ENCODE assay signal across 12 cellular contexts in genomic region chr17:83012873-83013778, GRCh38.
DNase-seq lines count a peak whose midpoint lies in the region; ATAC-seq and TF ChIP-seq lines count a peak whose summit lies in the region.
"Had no signal": no experiment of that assay in that cellular context is flagged by ENCODE, and none has a peak within 500 bp of the region (broad histone marks: within the 10 kb centered on the region; RNA-seq: fewer than 3 reads in every experiment).

No MANE protein-coding gene starts in this region.

- TF ChIP-seq POLR2A in transverse colon (IDR thresholded peaks at IDR 0.05): no peak

- peak overlapping the region; percentile 96 for H3K27ac Mint-ChIP-seq in HFFc6

- H3K27me3 ChIP-seq in lung (ENCODE audit: control insufficient read depth, insufficient read depth) (no peaks in the 10 kb centered on the region), transverse colon (no peaks in the 10 kb centered on the region)

- peaks cover 17% of the 10 kb centered on the region for H3K36me3 Mint-ChIP-seq in HFFc6 (ENCODE audit: low read depth)

- H3K27ac ChIP-seq in lung (ENCODE audit: low read depth in 1 of 2, low read length in 1 of 2): no peak overlapping the region
- H3K27ac ChIP-seq in transverse colon: no peak overlapping the region

- peak; percentile 92 for DNase-seq in AG10803 (ENCODE audit: low read depth)
- peak; percentile 92 for DNase-seq in HFFc6
- peak; percentile 36 for DNase-seq in choroid plexus epithelial cell (ENCODE audit: low read depth)
- no peak for DNase-seq in lung (ENCODE audit: low spot score)
- DNase-seq in OCI-M1 (lab: John Stamatoyannopoulos, UW): no peak
- no peak for DNase-seq in transverse colon
- DNase-seq: activated CD4-positive, alpha-beta T cell treated with anti-CD3 and anti-CD28 coated beads for 1 hour; left cardiac atrium; NCI-H146 had no signal

- ATAC-seq in lung (ENCODE audit: insufficient read depth, low FRiP score): peak; percentile 38
- ATAC-seq in GM19395 (IDR thresholded peaks at IDR 0.05; ENCODE audit: unreplicated experiment): no peak
- ATAC-seq in HG03097 (IDR thresholded peaks at IDR 0.05; ENCODE audit: low FRiP score, unreplicated experiment): no peak
- ATAC-seq: left cardiac atrium had no signal

- H3K4me1 Mint-ChIP-seq in HFFc6 (ENCODE audit: low read depth): peaks cover 14% of the 10 kb centered on the region

- intact Hi-C loops in transverse colon (cut with DNase I; ENCODE audit: low total_unique reads): no loop called here

- H3K9me3 ChIP-seq in lung (ENCODE audit: control insufficient read depth in 2 of 2, insufficient read depth in 1 of 2, low read length in 1 of 2): no peaks in the 10 kb centered on the region
- no peaks in the 10 kb centered on the region for H3K9me3 ChIP-seq in transverse colon

- no peaks in the 10 kb centered on the region for H3K9me3 Mint-ChIP-seq in HFFc6

- H3K4me1 ChIP-seq in lung (ENCODE audit: control insufficient read depth in 2 of 2, insufficient read depth in 2 of 2, low read length in 2 of 2): peaks cover 0 to 6% of the 10 kb centered on the region in 2 donors
- no peaks in the 10 kb centered on the region for H3K4me1 ChIP-seq in transverse colon

- TF ChIP-seq EP300 in transverse colon (IDR thresholded peaks at IDR 0.05; ENCODE audit: low read depth): no peak

- no peak for TF ChIP-seq CTCF in AG10803 (conservative IDR thresholded peaks at IDR 0.05; ENCODE audit: low read length)
- TF ChIP-seq CTCF in HFFc6 (IDR thresholded peaks at IDR 0.05): no peak
- no peak for TF ChIP-seq CTCF in choroid plexus epithelial cell (conservative IDR thresholded peaks at IDR 0.05; ENCODE audit: low read depth, low read length)
- no peak for TF ChIP-seq CTCF in lung (IDR thresholded peaks at IDR 0.05; ENCODE audit: control extremely low read depth, extremely low read depth)
- TF ChIP-seq CTCF in transverse colon (IDR thresholded peaks at IDR 0.05): no peak

- peak overlapping the region; percentile 32 for H3K4me3 ChIP-seq in AG10803 (ENCODE audit: low read length)
- no peak overlapping the region for H3K4me3 ChIP-seq in choroid plexus epithelial cell (ENCODE audit: low read depth, low read length)
- H3K4me3 ChIP-seq in lung: no peak overlapping the region
- no peak overlapping the region for H3K4me3 ChIP-seq in transverse colon

- no peaks in the 10 kb centered on the region for H3K36me3 ChIP-seq in lung (ENCODE audit: control insufficient read depth in 2 of 2, insufficient read depth in 2 of 2, low read length in 2 of 2)
- H3K36me3 ChIP-seq in transverse colon: no peaks in the 10 kb centered on the region

- H3K4me3 Mint-ChIP-seq in HFFc6: peak overlapping the region; percentile 77
- H3K4me3 Mint-ChIP-seq: CD14-positive monocyte had no signal

- peaks cover 4% of the 10 kb centered on the region for H3K27me3 Mint-ChIP-seq in HFFc6 (ENCODE audit: insufficient read depth)

- in situ Hi-C loops in transverse colon (cut with MboI; ENCODE audit: low pct_ligation_motif_present in 1 of 4, low pct_unique_long_range_greater_than_20kb in 1 of 4, low sequenced_read_pairs in 3 of 4): no loop called here

- WGBS in lung, 2 donors: 77 to 83% methylated on average over 39 to 41 of the region's 41 CpGs
- WGBS in transverse colon (ENCODE audit: low coverage in 1 of 2), 2 donors: 80 to 90% methylated on average over 1 to 39 of the region's 41 CpGs

Comparison
In these comparisons a context has a peak if more than half of its experiments do, and no peak if none do; other contexts are left out.
1. DNase-seq: peak in AG10803 (single experiment), HFFc6 (single experiment) and choroid plexus epithelial cell (single experiment); none in lung (single experiment), OCI-M1 (single experiment) and transverse colon (single experiment).